ENCODE assay signal across 1 cellular context in the genomic region with DNA sequence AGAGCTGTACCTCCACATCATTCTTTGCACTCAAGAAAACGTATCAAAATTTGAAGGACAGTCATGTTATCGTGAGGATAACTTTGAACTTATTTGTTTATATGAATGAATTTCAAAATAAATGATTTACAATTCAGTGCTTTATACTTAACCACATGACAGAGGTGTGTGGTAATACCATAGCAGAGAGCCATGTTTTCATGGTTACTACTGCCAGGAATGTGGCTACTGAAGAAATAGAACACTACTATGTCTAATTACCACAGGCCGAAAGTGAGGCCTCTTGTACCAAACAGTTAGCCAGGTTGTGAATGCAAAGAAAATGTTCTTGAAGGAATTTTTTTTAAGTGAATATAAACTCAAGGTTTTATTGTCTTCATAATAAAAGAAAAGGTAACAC.
TF ChIP-seq lines count a peak whose summit lies in the region.

No MANE protein-coding gene starts in this region.

TF ChIP-seq in IMR-90, 13 proteins besides CTCF, POLR2A, EP300 and RAD21:
- TF ChIP-seq, protein P1, sequence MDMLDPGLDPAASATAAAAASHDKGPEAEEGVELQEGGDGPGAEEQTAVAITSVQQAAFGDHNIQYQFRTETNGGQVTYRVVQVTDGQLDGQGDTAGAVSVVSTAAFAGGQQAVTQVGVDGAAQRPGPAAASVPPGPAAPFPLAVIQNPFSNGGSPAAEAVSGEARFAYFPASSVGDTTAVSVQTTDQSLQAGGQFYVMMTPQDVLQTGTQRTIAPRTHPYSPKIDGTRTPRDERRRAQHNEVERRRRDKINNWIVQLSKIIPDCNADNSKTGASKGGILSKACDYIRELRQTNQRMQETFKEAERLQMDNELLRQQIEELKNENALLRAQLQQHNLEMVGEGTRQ (IDR thresholded peaks at IDR 0.05; ENCODE audit: low read depth, low read length) = no peak
- peak; percentile 43; the same call in 1 of the 2 replicates for TF ChIP-seq CEBPB (IDR thresholded peaks at IDR 0.05; ENCODE audit: low read depth, low read length)
